Comparison of ENCODE assay signal across 12 cellular contexts in genomic region chr10:102310356-102311024, GRCh38.
DNase-seq lines count a peak whose midpoint lies in the region; ATAC-seq and TF ChIP-seq lines count a peak whose summit lies in the region.
"Had no signal": no experiment of that assay in that cellular context is flagged by ENCODE, and none has a peak within 500 bp of the region (broad histone marks: within the 10 kb centered on the region; RNA-seq: fewer than 3 reads in every experiment).

No MANE protein-coding gene starts in this region.

- no peaks in the 10 kb centered on the region for H3K9me3 Mint-ChIP-seq in T-helper 2 cell treated with Interferon-gamma antibody and Interleukin-4, amounts not matched to agents 5 μg/mL and 100 μg/mL, for 36 hours
- H3K9me3 Mint-ChIP-seq: activated naive CD8-positive, alpha-beta T cell treated with anti-CD3 and anti-CD28 coated beads, Interleukin-2, amount 10 ng/mL, durations not matched to agents 7 days and 5 days had no signal

- H3K4me3 Mint-ChIP-seq in T-helper 2 cell treated with Interferon-gamma antibody and Interleukin-4, amounts not matched to agents 5 μg/mL and 100 μg/mL, for 36 hours, result no peak overlapping the region
- H3K4me3 Mint-ChIP-seq: activated naive CD8-positive, alpha-beta T cell treated with anti-CD3 and anti-CD28 coated beads, Interleukin-2, amount 10 ng/mL, durations not matched to agents 7 days and 5 days had no signal

- H3K27me3 ChIP-seq in GM23248 (replicated peaks; ENCODE audit: insufficient read depth) (no peaks in the 10 kb centered on the region), adipocyte (replicated peaks; ENCODE audit: control insufficient read depth, insufficient read depth, low read length) (no peaks in the 10 kb centered on the region), left ventricle myocardium inferior (ENCODE audit: low read depth) (no peaks in the 10 kb centered on the region)

- H2AFZ ChIP-seq in GM23248, result no peak overlapping the region

- peak overlapping the region; percentile 27 for H3K4me2 ChIP-seq in GM23248 (ENCODE audit: unreplicated experiment)

- H3K36me3 Mint-ChIP-seq in T-helper 2 cell treated with Interferon-gamma antibody and Interleukin-4, amounts not matched to agents 5 μg/mL and 100 μg/mL, for 36 hours (ENCODE audit: low read depth), result peaks cover 14% of the 10 kb centered on the region

- in situ Hi-C loops in GM23248 (cut with MboI), result no loop called here

- 0 out of 2 replicates have a peak, but pooled peaks cover 3% of the 10 kb centered on the region for H3K36me3 ChIP-seq in GM23248 (ENCODE audit: low read depth)
- peaks cover 6% of the 10 kb centered on the region for H3K36me3 ChIP-seq in adipocyte (ENCODE audit: control insufficient read depth, insufficient read depth, low read length, severe bottlenecking)
- H3K36me3 ChIP-seq in left ventricle myocardium inferior, result no peaks in the 10 kb centered on the region
- H3K36me3 ChIP-seq: prostate gland had no signal

- H3K27me3 Mint-ChIP-seq in T-helper 2 cell treated with Interferon-gamma antibody and Interleukin-4, amounts not matched to agents 5 μg/mL and 100 μg/mL, for 36 hours (ENCODE audit: low read depth), result no peaks in the 10 kb centered on the region
- H3K27me3 Mint-ChIP-seq: activated naive CD8-positive, alpha-beta T cell treated with anti-CD3 and anti-CD28 coated beads, Interleukin-2, amount 10 ng/mL, durations not matched to agents 7 days and 5 days had no signal

- peaks cover 98% of the 10 kb centered on the region for H3K79me2 ChIP-seq in GM23248 (ENCODE audit: insufficient read depth)

- H3K9ac ChIP-seq in GM23248, result 0 out of 2 replicates have a peak overlapping the region, but pooled peaks have one; percentile 18
- H3K9ac ChIP-seq in adipocyte (ENCODE audit: low read length), result no peak overlapping the region

- ATAC-seq in GM19463 (IDR thresholded peaks at IDR 0.05; ENCODE audit: unreplicated experiment), result no peak

- H3K9me2 ChIP-seq in GM23248 (ENCODE audit: insufficient read depth), result no peaks in the 10 kb centered on the region

- no peak for TF ChIP-seq CTCF in left ventricle myocardium inferior (IDR thresholded peaks at IDR 0.05; ENCODE audit: borderline replicate concordance)

- no peaks in the 10 kb centered on the region for H3K9me3 ChIP-seq in GM23248 (ENCODE audit: low read depth)
- no peaks in the 10 kb centered on the region for H3K9me3 ChIP-seq in adipocyte (ENCODE audit: control insufficient read depth, low read length)
- H3K9me3 ChIP-seq in left ventricle myocardium inferior (replicated peaks), result no peaks in the 10 kb centered on the region
- H3K9me3 ChIP-seq: prostate gland had no signal

- H3K27ac ChIP-seq in GM23248 (peak overlapping the region; percentile 46), left ventricle myocardium inferior (replicated peaks) (peak overlapping the region; percentile 38)
- H3K27ac ChIP-seq: prostate gland had no signal

- H3F3A ChIP-seq in GM23248 (ENCODE audit: insufficient read depth), result peaks cover 42% of the 10 kb centered on the region

- H3K27ac Mint-ChIP-seq in T-helper 2 cell treated with Interferon-gamma antibody and Interleukin-4, amounts not matched to agents 5 μg/mL and 100 μg/mL, for 36 hours, result no peak overlapping the region
- H3K27ac Mint-ChIP-seq: activated naive CD8-positive, alpha-beta T cell treated with anti-CD3 and anti-CD28 coated beads, Interleukin-2, amount 10 ng/mL, durations not matched to agents 7 days and 5 days had no signal

- DNase-seq in GM23248, result peak; percentile 68
- DNase-seq in adipocyte (ENCODE audit: low read depth), result peak; percentile 79
- no peak for DNase-seq in left ventricle myocardium inferior
- DNase-seq in renal cortical epithelial cell (ENCODE audit: low read depth), result peak; percentile 97
- no peak for DNase-seq in T-helper 2 cell treated with Interferon-gamma antibody and Interleukin-4, amounts not matched to agents 5 μg/mL and 100 μg/mL, for 36 hours (ENCODE audit: low spot score)
- no peak for DNase-seq in activated CD4-positive, alpha-beta T cell treated with anti-CD3 and anti-CD28 coated beads for 4 hours
- DNase-seq in CD1c-positive myeloid dendritic cell (ENCODE audit: extremely low spot score), result no peak
- DNase-seq: activated naive CD8-positive, alpha-beta T cell treated with anti-CD3 and anti-CD28 coated beads, Interleukin-2, amount 10 ng/mL, durations not matched to agents 7 days and 5 days; DMS79 treated with DMSO at 0.1 percent for 48 hours; hippocampal formation had no signal

- peaks cover 15% of the 10 kb centered on the region for H3K4me1 Mint-ChIP-seq in T-helper 2 cell treated with Interferon-gamma antibody and Interleukin-4, amounts not matched to agents 5 μg/mL and 100 μg/mL, for 36 hours (ENCODE audit: low read depth)

- WGBS in GM23248 (ENCODE audit: low coverage in 1 of 2, low lambda C conversion rate in 2 of 2, missing lambda C conversion rate in 2 of 2), 2 experiments, result 71 to 75% methylated on average over 4 of the region's 4 CpGs

- H3K4me1 ChIP-seq in GM23248 (ENCODE audit: insufficient read depth) (peaks cover 51% of the 10 kb centered on the region), adipocyte (ENCODE audit: control insufficient read depth, insufficient read depth, low read length) (peaks cover 31% of the 10 kb centered on the region), left ventricle myocardium inferior (peaks cover 75% of the 10 kb centered on the region)
- H3K4me1 ChIP-seq: prostate gland had no signal

- intact Hi-C loops in left ventricle myocardium inferior (cut with micrococcal nuclease), result no loop called here

- peaks cover 19% of the 10 kb centered on the region for H4K20me1 ChIP-seq in GM23248 (ENCODE audit: insufficient read depth)

- H3K4me3 ChIP-seq in GM23248 (no peak overlapping the region), adipocyte (ENCODE audit: low read length) (no peak overlapping the region), left ventricle myocardium inferior (no peak overlapping the region)
- H3K4me3 ChIP-seq: prostate gland had no signal

Comparison
In these comparisons a context has a peak if more than half of its experiments do, and no peak if none do; other contexts are left out.
1. DNase-seq: peak in GM23248 (single experiment), adipocyte (single experiment) and renal cortical epithelial cell (single experiment); none in left ventricle myocardium inferior (single experiment), T-helper 2 cell treated with Interferon-gamma antibody and Interleukin-4, amounts not matched to agents 5 μg/mL and 100 μg/mL, for 36 hours (single experiment), activated CD4-positive, alpha-beta T cell treated with anti-CD3 and anti-CD28 coated beads for 4 hours (0 of 2) and CD1c-positive myeloid dendritic cell (single experiment).